Comparison of ENCODE assay signal across 29 cellular contexts in the genomic region with DNA sequence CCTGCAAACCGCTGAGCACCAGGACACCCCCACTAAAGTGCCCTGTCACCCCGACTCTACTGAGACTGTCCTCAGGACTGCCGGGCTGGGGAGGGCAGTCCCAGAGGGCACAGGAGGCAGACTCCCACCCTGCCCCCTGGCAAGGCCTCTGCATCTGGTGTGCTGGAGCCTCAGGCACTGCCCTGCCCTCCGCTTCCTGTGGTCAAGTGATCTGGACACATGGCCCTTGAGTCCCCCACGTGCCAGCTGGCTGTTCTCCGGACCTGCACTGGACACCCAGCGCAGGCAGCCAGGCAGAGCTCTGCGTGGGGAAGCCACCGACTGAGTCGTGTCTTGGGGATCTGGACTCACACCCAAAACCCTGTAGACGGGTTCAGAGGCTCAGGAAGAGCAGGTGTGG.
"Had no signal": no experiment of that assay in that cellular context is flagged by ENCODE, and none has a peak within 500 bp of the region (broad histone marks: within the 10 kb centered on the region; RNA-seq: fewer than 3 reads in every experiment).

No MANE protein-coding gene starts in this region.

- H3K4me1 Mint-ChIP-seq: activated B cell treated with CpG ODN at 0.5 μM for 24 hours had no signal

- H3K4me3 Mint-ChIP-seq: activated B cell treated with CpG ODN at 0.5 μM for 24 hours; activated CD8-positive, alpha-beta T cell treated with anti-CD3 and anti-CD28 coated beads for 36 hours; activated naive CD8-positive, alpha-beta T cell; activated T-cell treated with anti-CD3 and anti-CD28 coated beads, Interleukin-2, amount 50 U/mL, for 4 hours; activated T-helper 17 cell treated with anti-CD3 and anti-CD28 coated beads, Interleukin-2, amount 50 U/mL, for 72 hours; central memory CD8-positive, alpha-beta T cell; effector memory CD8-positive, alpha-beta T cell; T-helper 17 cell; T-helper 2 cell treated with Interferon-gamma antibody and Interleukin-4, amounts not matched to agents 5 μg/mL and 100 μg/mL, for 36 hours had no signal

- H3K27ac Mint-ChIP-seq: activated B cell treated with CpG ODN at 0.5 μM for 24 hours; activated CD8-positive, alpha-beta T cell treated with anti-CD3 and anti-CD28 coated beads for 36 hours; activated naive CD8-positive, alpha-beta T cell; activated T-helper 17 cell treated with anti-CD3 and anti-CD28 coated beads, Interleukin-2, amount 50 U/mL, for 72 hours; T-helper 17 cell; T-helper 2 cell treated with Interferon-gamma antibody and Interleukin-4, amounts not matched to agents 5 μg/mL and 100 μg/mL, for 36 hours had no signal

- H3K4me3 ChIP-seq: esophagus muscularis mucosa, gastroesophageal sphincter had no signal

- H3K27me3 ChIP-seq: brain microvascular endothelial cell, esophagus muscularis mucosa, foreskin keratinocyte, gastroesophageal sphincter had no signal

- H3K27me3 Mint-ChIP-seq: activated B cell treated with CpG ODN at 0.5 μM for 24 hours; activated CD8-positive, alpha-beta T cell treated with anti-CD3 and anti-CD28 coated beads for 36 hours; activated naive CD8-positive, alpha-beta T cell; activated T-helper 17 cell treated with anti-CD3 and anti-CD28 coated beads, Interleukin-2, amount 50 U/mL, for 72 hours; central memory CD8-positive, alpha-beta T cell; effector memory CD8-positive, alpha-beta T cell; T-helper 17 cell had no signal

- H3K4me1 ChIP-seq: esophagus muscularis mucosa, foreskin keratinocyte, gastroesophageal sphincter had no signal

- DNase-seq: activated B cell treated with CpG ODN at 0.5 μM for 24 hours; activated CD4-positive, alpha-beta T cell treated with anti-CD3 and anti-CD28 coated beads for 48 hours; activated CD4-positive, alpha-beta T cell treated with anti-CD3 and anti-CD28 coated beads, Interleukin-2, amount 50 U/mL, for 1 hour; activated CD4-positive, alpha-beta T cell treated with anti-CD3 and anti-CD28 coated beads, Interleukin-2, amount 50 U/mL, for 48 hours; activated CD8-positive, alpha-beta memory T cell treated with anti-CD3 and anti-CD28 coated beads for 24 hours; activated CD8-positive, alpha-beta T cell treated with anti-CD3 and anti-CD28 coated beads for 36 hours; activated effector memory CD4-positive, alpha-beta T cell treated with Interleukin-2 at 50 U/mL for 16 hours; activated naive CD4-positive, alpha-beta T cell; activated naive CD4-positive, alpha-beta T cell treated with anti-CD3 and anti-CD28 coated beads, Interleukin-2, amount 50 U/mL, for 16 hours; activated T-cell treated with anti-CD3 and anti-CD28 coated beads, Interleukin-2, amount 50 U/mL, for 4 hours; amniotic stem cell; brain microvascular endothelial cell; cortex of kidney; dermis blood vessel endothelial cell; effector CD4-positive, alpha-beta T cell; effector memory CD8-positive, alpha-beta T cell; erythroblast; foreskin keratinocyte; T-helper 1 cell; T-helper 17 cell; T1000; WERI-Rb-1 had no signal

- H3K9me3 Mint-ChIP-seq: activated B cell treated with CpG ODN at 0.5 μM for 24 hours; activated CD8-positive, alpha-beta T cell treated with anti-CD3 and anti-CD28 coated beads for 36 hours; activated T-cell treated with anti-CD3 and anti-CD28 coated beads, Interleukin-2, amount 50 U/mL, for 4 hours; activated T-helper 17 cell treated with anti-CD3 and anti-CD28 coated beads, Interleukin-2, amount 50 U/mL, for 72 hours; central memory CD8-positive, alpha-beta T cell; effector memory CD8-positive, alpha-beta T cell; T-helper 2 cell treated with Interferon-gamma antibody and Interleukin-4, amounts not matched to agents 5 μg/mL and 100 μg/mL, for 36 hours had no signal

- H3K9me3 ChIP-seq: esophagus muscularis mucosa, gastroesophageal sphincter had no signal

- ATAC-seq: activated CD4-positive, CD25-positive, alpha-beta regulatory T cell treated with anti-CD3 and anti-CD28 coated beads, Interleukin-2, amount 50 U/mL, for 24 hours; activated CD8-positive, alpha-beta T cell treated with anti-CD3 and anti-CD28 coated beads for 36 hours; activated T-cell treated with anti-CD3 and anti-CD28 coated beads, Interleukin-2, amount 50 U/mL, for 4 hours; activated T-helper 17 cell treated with anti-CD3 and anti-CD28 coated beads, Interleukin-2, amount 50 U/mL, for 72 hours; effector memory CD8-positive, alpha-beta T cell; foreskin keratinocyte; gastroesophageal sphincter; T-helper 17 cell had no signal

- H3K36me3 ChIP-seq: WERI-Rb-1 had no signal

- H3K27ac ChIP-seq: brain microvascular endothelial cell, esophagus muscularis mucosa, foreskin keratinocyte, gastroesophageal sphincter, WERI-Rb-1 had no signal
